16 cellular contexts compared by ENCODE assay signal in genomic region chr12:13961983-13962382, GRCh38. TPM values are rescaled to one million over a fixed set of nuclear protein-coding genes. Genes with fewer than 3 reads are reported as not detected.
A peak's percentile ranks its signal among the peaks of the same experiment; 100 is the strongest.
DNase-seq lines count a peak whose midpoint lies in the region; ATAC-seq and TF ChIP-seq lines count a peak whose summit lies in the region.
"Had no signal": no experiment of that assay in that cellular context is flagged by ENCODE, and none has a peak within 500 bp of the region (broad histone marks: within the 10 kb centered on the region; RNA-seq: fewer than 3 reads in every experiment).

No MANE protein-coding gene starts in this region.

- in situ Hi-C loops in GM13977 (cut with MboI; ENCODE audit: low pct_unique_long_range_greater_than_20kb, low sequenced_read_pairs, unreplicated experiment), result no loop called here

- no peaks in the 10 kb centered on the region for H3K9me3 ChIP-seq in thyroid gland
- H3K9me3 ChIP-seq: BLaER1 treated with 17β-estradiol and CSF1 and Interleukin-3, amounts not matched to agents 10 nM and 100 nM had no signal

- H3K4me3 ChIP-seq in thyroid gland (replicated peaks in 1 of 3), result no peak overlapping the region
- H3K4me3 ChIP-seq: BLaER1 treated with 17β-estradiol and CSF1 and Interleukin-3, amounts not matched to agents 10 nM and 100 nM had no signal

- no peaks in the 10 kb centered on the region for H3K36me3 ChIP-seq in thyroid gland
- H3K36me3 ChIP-seq: BLaER1 treated with 17β-estradiol and CSF1 and Interleukin-3, amounts not matched to agents 10 nM and 100 nM had no signal

- no peak overlapping the region for H3K27ac ChIP-seq in thyroid gland
- H3K27ac ChIP-seq: 22Rv1; BLaER1 treated with 17β-estradiol and CSF1 and Interleukin-3, amounts not matched to agents 10 nM and 100 nM had no signal

- H3K27me3 ChIP-seq in thyroid gland, result no peaks in the 10 kb centered on the region
- H3K27me3 ChIP-seq: BLaER1 treated with 17β-estradiol and CSF1 and Interleukin-3, amounts not matched to agents 10 nM and 100 nM had no signal

- 64 to 81% methylated on average over 6 of the region's 6 CpGs for WGBS in thyroid gland, 2 donors

- H3K4me1 ChIP-seq in thyroid gland, result no peaks in the 10 kb centered on the region

- TF ChIP-seq POLR2A in thyroid gland (IDR thresholded peaks at IDR 0.05), result no peak

- no peak for TF ChIP-seq CTCF in GM13977 (IDR thresholded peaks at IDR 0.05; ENCODE audit: extremely low read depth, insufficient read depth, missing control alignments)
- no peak for TF ChIP-seq CTCF in thyroid gland (IDR thresholded peaks at IDR 0.05)

- ATAC-seq in GM19463 (IDR thresholded peaks at IDR 0.05; ENCODE audit: unreplicated experiment), result no peak

- intact Hi-C loops in thyroid gland (cut with DNase I), result no loop called here

- DNase-seq in DMS 273 (lab: John Stamatoyannopoulos, UW; ENCODE audit: unreplicated experiment), result peak; percentile 2
- DNase-seq in DMS 273 treated with DMSO at 0.1 percent for 48 hours (lab: John Stamatoyannopoulos, UW), result no peak
- peak; percentile 62 for DNase-seq in NCI-H69 (lab: John Stamatoyannopoulos, UW)
- DNase-seq in globus pallidus (ENCODE audit: low spot score), result peak; percentile 29
- no peak for DNase-seq in GM13977 (ENCODE audit: low spot score)
- no peak for DNase-seq in thyroid gland
- DNase-seq: AML-193; CD4-positive, CD25-positive, alpha-beta regulatory T cell; DMS79; GOT3; HCEC 1CT; HFFc6 had no signal

RNA-seq across cellular contexts. Expression of gene GRIN2B, which starts 19.4 kb away (rescaled TPM):
- 1 to 10 TPM in 1 of 4 donors, under 1 TPM in 2, not detected in 1; 0.13 to 1.6 (median 0.25) TPM for total RNA-seq in thyroid gland
- total RNA-seq: CD4-positive, CD25-positive, alpha-beta regulatory T cell; HFFc6; HT1080 had no signal

Comparison
In these comparisons a context has a peak if more than half of its experiments do, and no peak if none do; other contexts are left out.
1. DNase-seq: peak in DMS 273 (single experiment), NCI-H69 (single experiment) and globus pallidus (single experiment); none in DMS 273 treated with DMSO at 0.1 percent for 48 hours (single experiment), GM13977 (single experiment) and thyroid gland (0 of 2).